22 cellular contexts compared by ENCODE assay signal in genomic region chr5:72633041-72633445, GRCh38.
A peak's percentile ranks its signal among the peaks of the same experiment; 100 is the strongest.
DNase-seq lines count a peak whose midpoint lies in the region; ATAC-seq and TF ChIP-seq lines count a peak whose summit lies in the region.
"Had no signal": no experiment of that assay in that cellular context is flagged by ENCODE, and none has a peak within 500 bp of the region (broad histone marks: within the 10 kb centered on the region; RNA-seq: fewer than 3 reads in every experiment).

No MANE protein-coding gene starts in this region.

- peaks cover 4% of the 10 kb centered on the region for H3F3A ChIP-seq in SK-N-SH (replicated peaks; ENCODE audit: insufficient read depth)

- no peak for DNase-seq in Right ventricle myocardium superior
- no peak for DNase-seq in left ventricle myocardium inferior
- no peak for DNase-seq in dorsolateral prefrontal cortex
- DNase-seq in lung (ENCODE audit: low spot score) = no peak
- peak; percentile 36 to 44 for DNase-seq in uterus
- no peak for DNase-seq in MG63
- no peak for DNase-seq in SK-N-SH
- DNase-seq: 8988T; activated CD4-positive, alpha-beta T cell treated with anti-CD3 and anti-CD28 coated beads for 1 hour; activated CD8-positive, alpha-beta memory T cell treated with anti-CD3 and anti-CD28 coated beads for 24 hours; activated naive CD4-positive, alpha-beta T cell treated with Interleukin-2 at 50 U/mL for 16 hours; activated T-cell treated with anti-CD3 and anti-CD28 coated beads, Interleukin-2, amount 50 U/mL, for 4 hours; cerebellar nuclear complex; effector CD8-positive, alpha-beta T cell; MM.1S; NCI-H1436 treated with DMSO at 0.1 percent for 48 hours; NCI-H69; stimulated activated naive B cell treated with anti-CD40 and anti-IgM and Interleukin-4, amounts not matched to agents 10 μg/mL and 1 μg/mL and 100 μg/mL, for 72 hours had no signal

- H2AFZ ChIP-seq in SK-N-SH (ENCODE audit: low read depth) = no peak overlapping the region

- no peak overlapping the region for H3K4me2 ChIP-seq in SK-N-SH
- H3K4me2 ChIP-seq: BLaER1 had no signal

- POLR2A ChIA-PET in SK-N-SH (lab: Yijun Ruan, JAX) = no interaction called here

- CTCF ChIA-PET in SK-N-SH (lab: Yijun Ruan, JAX) = interaction anchor here (1.3 to 2.0 kb wide), 3 partner anchors 10 to 13 kb away, joined by 3 to 6 read pairs (median 4); no protein-coding TSS in a partner anchor

- no peak overlapping the region for H3K4me3 ChIP-seq in left ventricle myocardium inferior
- no peak overlapping the region for H3K4me3 ChIP-seq in dorsolateral prefrontal cortex
- H3K4me3 ChIP-seq in lung = no peak overlapping the region
- no peak overlapping the region for H3K4me3 ChIP-seq in uterus
- H3K4me3 ChIP-seq in MG63 = no peak overlapping the region
- no peak overlapping the region for H3K4me3 ChIP-seq in SK-N-SH (ENCODE audit: low read depth in 2 of 2, low read length in 1 of 2)
- H3K4me3 ChIP-seq: BLaER1, tibial nerve had no signal

- H3K27me3 ChIP-seq in left ventricle myocardium inferior (ENCODE audit: low read depth) (peaks cover 6% of the 10 kb centered on the region), dorsolateral prefrontal cortex (no peaks in the 10 kb centered on the region), lung (ENCODE audit: control insufficient read depth, insufficient read depth) (no peaks in the 10 kb centered on the region), uterus (no peaks in the 10 kb centered on the region), MG63 (no peaks in the 10 kb centered on the region), SK-N-SH (ENCODE audit: insufficient read depth) (no peaks in the 10 kb centered on the region)
- H3K27me3 ChIP-seq: BLaER1, tibial nerve had no signal

- H3K9me3 ChIP-seq in left ventricle myocardium inferior (replicated peaks) = no peaks in the 10 kb centered on the region
- H3K9me3 ChIP-seq in lung (ENCODE audit: control insufficient read depth in 2 of 2, insufficient read depth in 1 of 2, low read length in 1 of 2) = no peaks in the 10 kb centered on the region
- H3K9me3 ChIP-seq in uterus = no peaks in the 10 kb centered on the region
- H3K9me3 ChIP-seq in MG63 = no peaks in the 10 kb centered on the region
- H3K9me3 ChIP-seq in SK-N-SH = no peaks in the 10 kb centered on the region
- H3K9me3 ChIP-seq: BLaER1, tibial nerve had no signal

- H3K27ac ChIP-seq in left ventricle myocardium inferior (replicated peaks) = no peak overlapping the region
- peak overlapping the region in 51 of 59 donors; percentile 10 to 89 (median 57) for H3K27ac ChIP-seq in dorsolateral prefrontal cortex
- H3K27ac ChIP-seq in lung (ENCODE audit: low read depth in 1 of 2, low read length in 1 of 2) = no peak overlapping the region
- peak overlapping the region; percentile 54 to 70 for H3K27ac ChIP-seq in uterus
- peak overlapping the region in 1 of 2 experiments; percentile 56; a peak in 2 of 4 replicates for H3K27ac ChIP-seq in SK-N-SH (ENCODE audit: low read depth in 2 of 2, low read length in 1 of 2)
- H3K27ac ChIP-seq: BLaER1, tibial nerve had no signal

- H3K4me1 ChIP-seq in left ventricle myocardium inferior = no peaks in the 10 kb centered on the region
- H3K4me1 ChIP-seq in lung (ENCODE audit: control insufficient read depth in 2 of 2, insufficient read depth in 2 of 2, low read length in 2 of 2) = no peaks in the 10 kb centered on the region
- peaks cover 0 to 9% of the 10 kb centered on the region in 2 donors for H3K4me1 ChIP-seq in uterus
- H3K4me1 ChIP-seq in SK-N-SH (ENCODE audit: control insufficient read depth in 1 of 2, insufficient read depth in 2 of 2, low read depth in 1 of 2, low read length in 1 of 2) = peaks cover 11% of the 10 kb centered on the region in 2 experiments
- H3K4me1 ChIP-seq: BLaER1, tibial nerve had no signal

- TF ChIP-seq CTCF in left ventricle myocardium inferior (IDR thresholded peaks at IDR 0.05; ENCODE audit: borderline replicate concordance) (no peak), dorsolateral prefrontal cortex (IDR thresholded peaks at IDR 0.05 in 54 of 56, conservative IDR thresholded peaks at IDR 0.05 in 2 of 56; ENCODE audit: low read depth in 1 of 56, partially characterized antibody in 56 of 56) (no peak), lung (IDR thresholded peaks at IDR 0.05; ENCODE audit: control extremely low read depth, extremely low read depth) (no peak), uterus (IDR thresholded peaks at IDR 0.05) (no peak), SK-N-SH (IDR thresholded peaks at IDR 0.05) (no peak)

- TF ChIP-seq EP300 in SK-N-SH (IDR thresholded peaks at IDR 0.05; ENCODE audit: borderline replicate concordance in 1 of 2, low read depth in 1 of 2, low read length in 1 of 2) = no peak

- H3K9ac ChIP-seq in SK-N-SH = no peak overlapping the region
- H3K9ac ChIP-seq: BLaER1 had no signal

- no peaks in the 10 kb centered on the region for H3K9me2 ChIP-seq in SK-N-SH

- H3K36me3 ChIP-seq in left ventricle myocardium inferior (no peaks in the 10 kb centered on the region), lung (ENCODE audit: control insufficient read depth in 2 of 2, insufficient read depth in 2 of 2, low read length in 2 of 2) (no peaks in the 10 kb centered on the region), uterus (no peaks in the 10 kb centered on the region), MG63 (no peaks in the 10 kb centered on the region), SK-N-SH (replicated peaks in 1 of 2; ENCODE audit: control insufficient read depth in 1 of 2, insufficient read depth in 2 of 2, low read length in 1 of 2) (no peaks in the 10 kb centered on the region)
- H3K36me3 ChIP-seq: BLaER1, tibial nerve had no signal

- intact Hi-C loops in Right ventricle myocardium superior (cut with DNase I) = no loop called here
- intact Hi-C loops in left ventricle myocardium inferior (cut with micrococcal nuclease) = no loop called here
- intact Hi-C loops in dorsolateral prefrontal cortex (cut with DNase I) = no loop called here
- intact Hi-C loops in uterus (cut with DNase I; ENCODE audit: low total_unique reads) = no loop called here

- no peak for TF ChIP-seq RAD21 in SK-N-SH (IDR thresholded peaks at IDR 0.05; ENCODE audit: low read length)

- TF ChIP-seq POLR2A in uterus (IDR thresholded peaks at IDR 0.05) = no peak

- ATAC-seq in Right ventricle myocardium superior (ENCODE audit: poor library complexity) (peak; percentile 27), lung (ENCODE audit: insufficient read depth, low FRiP score) (peak; percentile 62), GM18498 (IDR thresholded peaks at IDR 0.05; ENCODE audit: unreplicated experiment) (no peak)
- ATAC-seq: activated T-cell treated with anti-CD3 and anti-CD28 coated beads, Interleukin-2, amount 50 U/mL, for 4 hours; esophagus mucosa; stimulated activated naive B cell treated with anti-CD40 and anti-IgM and Interleukin-4, amounts not matched to agents 10 μg/mL and 1 μg/mL and 100 μg/mL, for 72 hours had no signal

- 80 to 95% methylated on average over 2 of the region's 2 CpGs for WGBS in lung, 2 donors
- WGBS in SK-N-SH (ENCODE audit: low lambda C conversion rate) = 96% methylated on average over 2 of the region's 2 CpGs

- no peaks in the 10 kb centered on the region for H3K79me2 ChIP-seq in SK-N-SH (ENCODE audit: insufficient read depth)

- no peaks in the 10 kb centered on the region for H4K20me1 ChIP-seq in SK-N-SH (ENCODE audit: insufficient read depth)
- H4K20me1 ChIP-seq: BLaER1 had no signal

TF ChIP-seq in SK-N-SH, 30 proteins besides CTCF, POLR2A, EP300 and RAD21 (continues in another document):
- TF ChIP-seq SMC3 (IDR thresholded peaks at IDR 0.05; ENCODE audit: low read depth, low read length) (no peak), ELF1 (IDR thresholded peaks at IDR 0.05) (no peak), IRF3 (IDR thresholded peaks at IDR 0.05; ENCODE audit: low read depth, low read length) (no peak), MAX (IDR thresholded peaks at IDR 0.05; ENCODE audit: low read depth) (no peak), USF1 (IDR thresholded peaks at IDR 0.05; ENCODE audit: borderline replicate concordance, low read depth) (no peak), YY1 (IDR thresholded peaks at IDR 0.05; ENCODE audit: low read depth) (no peak), USF2 (IDR thresholded peaks at IDR 0.05; ENCODE audit: borderline replicate concordance, low read depth, low read length) (no peak), GATA2 (CRISPR knock-in tag; IDR thresholded peaks at IDR 0.05) (no peak), TAF1 (IDR thresholded peaks at IDR 0.05; ENCODE audit: borderline replicate concordance, low read depth, low read length) (no peak)

Comparison
In these comparisons a context has a peak if more than half of its experiments do, and no peak if none do; other contexts are left out.
1. DNase-seq: peak in uterus (2 of 2); none in Right ventricle myocardium superior (single experiment), left ventricle myocardium inferior (single experiment), dorsolateral prefrontal cortex (0 of 10), lung (single experiment), MG63 (single experiment) and SK-N-SH (single experiment).
2. H3K27ac ChIP-seq: peak in dorsolateral prefrontal cortex (51 of 59) and uterus (2 of 2); none in left ventricle myocardium inferior (single experiment) and lung (0 of 2).